Comparison of ENCODE assay signal across 8 cellular contexts in genomic region chr7:149883452-149883861, GRCh38. TPM values are rescaled to one million over a fixed set of nuclear protein-coding genes. Genes with fewer than 3 reads are reported as not detected.
A peak's percentile ranks its signal among the peaks of the same experiment; 100 is the strongest.
DNase-seq lines count a peak whose midpoint lies in the region; ATAC-seq and TF ChIP-seq lines count a peak whose summit lies in the region.

No MANE protein-coding gene starts in this region.

- H3K36me3 ChIP-seq in left lung: peaks cover 0 to 7% of the 10 kb centered on the region in 2 donors

- no peaks in the 10 kb centered on the region for H3K9me3 ChIP-seq in left lung

- no peak for TF ChIP-seq POLR2A in NB4 (IDR thresholded peaks at IDR 0.05; ENCODE audit: extremely low read depth, insufficient read length)

- H3K9me3 Mint-ChIP-seq in T-cell: no peaks in the 10 kb centered on the region

- DNase-seq in DMS 273 treated with DMSO at 0.1 percent for 48 hours (lab: John Stamatoyannopoulos, UW): peak; percentile 45
- DNase-seq in NB4 (ENCODE audit: low read depth): peak; percentile 82
- peak in 27 of 34 experiments; percentile 20 to 64 (median 44) for DNase-seq in T-cell
- DNase-seq in cerebellum (ENCODE audit: low spot score): peak; percentile 74
- DNase-seq in left lung: no peak
- DNase-seq in stimulated activated naive CD8-positive, alpha-beta T cell treated with anti-CD3 and anti-CD28 coated beads, Interleukin-15, Interleukin-2, amounts not matched to agents 100 U/mL and 50 U/mL, for 24 hours: peak; percentile 61

- H3K27ac ChIP-seq in left lung: no peak overlapping the region

- ATAC-seq in GM21576 (IDR thresholded peaks at IDR 0.05; ENCODE audit: unreplicated experiment) (peak; percentile 68), T-cell (replicated peaks in 1 of 4) (peak; percentile 78 to 84 (median 80)), left lung (peak; percentile 79), HG02852 (IDR thresholded peaks at IDR 0.05; ENCODE audit: unreplicated experiment) (no peak)
- peak; percentile 69 for ATAC-seq in stimulated activated naive CD8-positive, alpha-beta T cell treated with anti-CD3 and anti-CD28 coated beads, Interleukin-15, Interleukin-2, amounts not matched to agents 100 U/mL and 50 U/mL, for 24 hours

- H3K4me1 Mint-ChIP-seq in T-cell: peaks cover 13 to 27% (median 17%) of the 10 kb centered on the region in 3 donors

- H3K4me1 ChIP-seq in left lung: peaks cover 0 to 10% of the 10 kb centered on the region in 2 donors

- peak overlapping the region in 1 of 2 donors; percentile 76 for H3K27ac Mint-ChIP-seq in T-cell

- no peaks in the 10 kb centered on the region for H3K27me3 ChIP-seq in left lung

- H3K4me3 Mint-ChIP-seq in T-cell: no peak overlapping the region

- TF ChIP-seq CTCF in NB4 (IDR thresholded peaks at IDR 0.05; ENCODE audit: low read depth, low read length) (peak; percentile 94), left lung (IDR thresholded peaks at IDR 0.05) (peak; percentile 40 to 53)

- CTCF ChIA-PET in T-cell (lab: Charles Lee): interaction anchor here in 1 of 2 donors (0.6 to 1.7 kb wide), 7 partner anchors 8 to 52 kb away, joined by 3 to 5 read pairs (median 4); partner anchors contain the start of gene ZNF862

- peaks cover 32% of the 10 kb centered on the region for H3K36me3 Mint-ChIP-seq in T-cell

- H3K4me3 ChIP-seq in NB4 (ENCODE audit: low read depth, low read length) (no peak overlapping the region), left lung (no peak overlapping the region)

- intact Hi-C loops in left lung (cut with DNase I): no loop called here

- H3K27me3 Mint-ChIP-seq in T-cell: no peaks in the 10 kb centered on the region

- POLR2A ChIA-PET in T-cell (lab: Charles Lee): no interaction called here

RNA-seq across cellular contexts. Expression of gene ATP6V0E2, which starts 9.7 kb away (rescaled TPM):
- 10 to 100 TPM; 48.5 to 79.4 (median 63.9) TPM for total RNA-seq in T-cell
- total RNA-seq in cerebellum: 100 TPM
- 10 to 100 TPM; 18.4 to 30.5 TPM for total RNA-seq in left lung

RNA-seq across cellular contexts. Expression of gene ZNF862, which starts 45.3 kb away (rescaled TPM):
- 10 to 100 TPM; 49.3 to 72.0 (median 63.8) TPM for total RNA-seq in T-cell
- 18.5 TPM for total RNA-seq in cerebellum
- 10 to 100 TPM in 1 of 2 donors, 1 to 10 TPM in 1; 9.8 to 16.4 TPM for total RNA-seq in left lung

Comparison
In these comparisons a context has a peak if more than half of its experiments do, and no peak if none do; other contexts are left out.
1. DNase-seq: peak in DMS 273 treated with DMSO at 0.1 percent for 48 hours (single experiment), NB4 (single experiment), T-cell (27 of 34), cerebellum (single experiment) and stimulated activated naive CD8-positive, alpha-beta T cell treated with anti-CD3 and anti-CD28 coated beads, Interleukin-15, Interleukin-2, amounts not matched to agents 100 U/mL and 50 U/mL, for 24 hours (single experiment); none in left lung (0 of 2).